25 cellular contexts compared by ENCODE assay signal in the genomic region with DNA sequence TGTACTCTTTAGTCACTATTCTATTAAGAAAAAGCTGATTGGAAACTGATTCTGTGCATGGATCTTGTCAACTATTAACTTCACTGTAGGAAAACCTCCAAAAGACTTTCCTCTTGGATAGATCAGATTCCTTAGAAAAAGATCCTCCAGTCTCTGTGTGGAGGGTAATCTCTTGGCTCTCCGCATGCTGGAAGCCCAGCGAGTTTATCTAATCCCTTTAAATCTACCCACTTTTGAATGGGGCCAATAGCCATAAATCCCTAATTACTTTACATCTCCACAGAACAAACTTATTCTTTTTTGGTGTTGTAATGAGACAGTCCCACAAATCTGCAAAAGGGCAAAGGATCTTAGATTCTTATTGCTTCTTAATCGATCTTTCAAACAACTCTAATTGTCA.
DNase-seq lines count a peak whose midpoint lies in the region; ATAC-seq, FAIRE-seq and TF ChIP-seq lines count a peak whose summit lies in the region.
"Had no signal": no experiment of that assay in that cellular context is flagged by ENCODE, and none has a peak within 500 bp of the region (broad histone marks: within the 10 kb centered on the region; RNA-seq: fewer than 3 reads in every experiment).

No MANE protein-coding gene starts in this region.

- H3K9me3 Mint-ChIP-seq in neural progenitor cell, result peaks cover 4% of the 10 kb centered on the region
- H3K9me3 Mint-ChIP-seq in activated T-cell treated with anti-CD3 and anti-CD28 coated beads, Interleukin-2, amount 50 U/mL, for 4 hours, result peaks cover 10% of the 10 kb centered on the region

- no peak overlapping the region for H3K27ac ChIP-seq in WERI-Rb-1
- H3K27ac ChIP-seq in neural progenitor cell, result no peak overlapping the region
- H3K27ac ChIP-seq: BLaER1 had no signal

- H3K27me3 ChIP-seq in WERI-Rb-1 (ENCODE audit: insufficient read depth, low read depth, severe bottlenecking) (no peaks in the 10 kb centered on the region), neural progenitor cell (no peaks in the 10 kb centered on the region)
- H3K27me3 ChIP-seq: BE2C, BLaER1 had no signal

- H3K9ac ChIP-seq in neural progenitor cell, result no peak overlapping the region
- H3K9ac ChIP-seq: BLaER1 had no signal

- H3K4me1 Mint-ChIP-seq in neural progenitor cell, result peaks cover 2% of the 10 kb centered on the region
- H3K4me1 Mint-ChIP-seq in activated T-cell treated with anti-CD3 and anti-CD28 coated beads, Interleukin-2, amount 50 U/mL, for 4 hours (ENCODE audit: low read depth), result no peaks in the 10 kb centered on the region
- H3K4me1 Mint-ChIP-seq: CD14-positive monocyte; CD4-positive, alpha-beta memory T cell; CD4-positive, CD25-positive, alpha-beta regulatory T cell; CD8-positive, alpha-beta memory T cell had no signal

- H3K36me3 ChIP-seq in WERI-Rb-1 (no peaks in the 10 kb centered on the region), neural progenitor cell (no peaks in the 10 kb centered on the region)
- H3K36me3 ChIP-seq: BE2C, BLaER1 had no signal

- FAIRE-seq in D721Med (lab: Jason Lieb, UNC), result peak; percentile 76
- FAIRE-seq: A204.1, G401.6, GM12891, GM19239 had no signal

- no peak overlapping the region for H2AFZ ChIP-seq in neural progenitor cell (replicated peaks)

- H3K4me3 Mint-ChIP-seq in neural progenitor cell, result no peak overlapping the region
- H3K4me3 Mint-ChIP-seq in activated T-cell treated with anti-CD3 and anti-CD28 coated beads, Interleukin-2, amount 50 U/mL, for 4 hours, result no peak overlapping the region
- H3K4me3 Mint-ChIP-seq: CD14-positive monocyte; CD4-positive, alpha-beta memory T cell; CD4-positive, CD25-positive, alpha-beta regulatory T cell; CD8-positive, alpha-beta memory T cell had no signal

- DNase-seq in D341Med (ENCODE audit: low spot score) (peak; percentile 13), D721Med (ENCODE audit: insufficient read length, low spot score) (no peak), WERI-Rb-1 (peak; percentile 11), neural progenitor cell (ENCODE audit: low spot score) (peak; percentile 56), DMS53 treated with DMSO at 0.1 percent for 48 hours (lab: John Stamatoyannopoulos, UW; ENCODE audit: unreplicated experiment) (no peak), SIG-M5 (lab: John Stamatoyannopoulos, UW) (no peak), COR-L47 (lab: John Stamatoyannopoulos, UW) (no peak)
- DNase-seq in activated T-cell treated with anti-CD3 and anti-CD28 coated beads, Interleukin-2, amount 50 U/mL, for 4 hours, result no peak
- DNase-seq: 8988T; ACHN; BE2C; C1 segment of cervical spinal cord; Caco-2; Calu3; CD4-positive, alpha-beta memory T cell; CD4-positive, CD25-positive, alpha-beta regulatory T cell; CD8-positive, alpha-beta memory T cell; DMS79 treated with DMSO at 0.1 percent for 48 hours; GF-D8 had no signal

- H3K27me3 Mint-ChIP-seq in neural progenitor cell (ENCODE audit: insufficient read depth, low read depth), result peaks cover 4% of the 10 kb centered on the region
- no peaks in the 10 kb centered on the region for H3K27me3 Mint-ChIP-seq in activated T-cell treated with anti-CD3 and anti-CD28 coated beads, Interleukin-2, amount 50 U/mL, for 4 hours (ENCODE audit: low read depth)
- H3K27me3 Mint-ChIP-seq: CD4-positive, alpha-beta memory T cell; CD4-positive, CD25-positive, alpha-beta regulatory T cell; CD8-positive, alpha-beta memory T cell had no signal

- H3K4me2 ChIP-seq in neural progenitor cell, result no peak overlapping the region
- H3K4me2 ChIP-seq: BLaER1 had no signal

- no peaks in the 10 kb centered on the region for H4K20me1 ChIP-seq in neural progenitor cell (ENCODE audit: low read depth)
- H4K20me1 ChIP-seq: BLaER1 had no signal

- H3K4me1 ChIP-seq in neural progenitor cell, result peaks cover 5% of the 10 kb centered on the region
- H3K4me1 ChIP-seq: BE2C, BLaER1, Caco-2 had no signal

- ATAC-seq in activated T-cell treated with anti-CD3 and anti-CD28 coated beads, Interleukin-2, amount 50 U/mL, for 4 hours, result no peak

- H3K27ac Mint-ChIP-seq in neural progenitor cell, result no peak overlapping the region
- H3K27ac Mint-ChIP-seq: CD14-positive monocyte; CD4-positive, alpha-beta memory T cell; CD4-positive, CD25-positive, alpha-beta regulatory T cell; CD8-positive, alpha-beta memory T cell had no signal

- H3K9me3 ChIP-seq in WERI-Rb-1 (ENCODE audit: severe bottlenecking) (no peaks in the 10 kb centered on the region), neural progenitor cell (ENCODE audit: low read depth) (no peaks in the 10 kb centered on the region)
- H3K9me3 ChIP-seq: BE2C, BLaER1, Caco-2 had no signal

- H3K4me3 ChIP-seq in WERI-Rb-1 (ENCODE audit: low read depth, low read length) (no peak overlapping the region), neural progenitor cell (no peak overlapping the region)
- H3K4me3 ChIP-seq: BLaER1 had no signal

- H3F3A ChIP-seq in neural progenitor cell (ENCODE audit: low read depth), result peaks cover 7% of the 10 kb centered on the region

- no peaks in the 10 kb centered on the region for H3K79me2 ChIP-seq in neural progenitor cell (ENCODE audit: low read depth)

- no peaks in the 10 kb centered on the region for H3K36me3 Mint-ChIP-seq in neural progenitor cell
- no peaks in the 10 kb centered on the region for H3K36me3 Mint-ChIP-seq in activated T-cell treated with anti-CD3 and anti-CD28 coated beads, Interleukin-2, amount 50 U/mL, for 4 hours (ENCODE audit: insufficient read depth)
- H3K36me3 Mint-ChIP-seq: CD14-positive monocyte; CD4-positive, alpha-beta memory T cell; CD4-positive, CD25-positive, alpha-beta regulatory T cell; CD8-positive, alpha-beta memory T cell had no signal

- no peak for TF ChIP-seq CTCF in D721Med (IDR thresholded peaks at IDR 0.05; ENCODE audit: insufficient read depth, missing control alignments)
- TF ChIP-seq CTCF in WERI-Rb-1 (IDR thresholded peaks at IDR 0.05; ENCODE audit: low read depth, low read length), result no peak
- TF ChIP-seq CTCF in neural progenitor cell (IDR thresholded peaks at IDR 0.05), result no peak

Comparison
In these comparisons a context has a peak if more than half of its experiments do, and no peak if none do; other contexts are left out.
1. DNase-seq: peak in D341Med (single experiment), WERI-Rb-1 (single experiment) and neural progenitor cell (single experiment); none in D721Med (single experiment), DMS53 treated with DMSO at 0.1 percent for 48 hours (single experiment), SIG-M5 (single experiment), COR-L47 (single experiment) and activated T-cell treated with anti-CD3 and anti-CD28 coated beads, Interleukin-2, amount 50 U/mL, for 4 hours (single experiment).